In the genomic region with DNA sequence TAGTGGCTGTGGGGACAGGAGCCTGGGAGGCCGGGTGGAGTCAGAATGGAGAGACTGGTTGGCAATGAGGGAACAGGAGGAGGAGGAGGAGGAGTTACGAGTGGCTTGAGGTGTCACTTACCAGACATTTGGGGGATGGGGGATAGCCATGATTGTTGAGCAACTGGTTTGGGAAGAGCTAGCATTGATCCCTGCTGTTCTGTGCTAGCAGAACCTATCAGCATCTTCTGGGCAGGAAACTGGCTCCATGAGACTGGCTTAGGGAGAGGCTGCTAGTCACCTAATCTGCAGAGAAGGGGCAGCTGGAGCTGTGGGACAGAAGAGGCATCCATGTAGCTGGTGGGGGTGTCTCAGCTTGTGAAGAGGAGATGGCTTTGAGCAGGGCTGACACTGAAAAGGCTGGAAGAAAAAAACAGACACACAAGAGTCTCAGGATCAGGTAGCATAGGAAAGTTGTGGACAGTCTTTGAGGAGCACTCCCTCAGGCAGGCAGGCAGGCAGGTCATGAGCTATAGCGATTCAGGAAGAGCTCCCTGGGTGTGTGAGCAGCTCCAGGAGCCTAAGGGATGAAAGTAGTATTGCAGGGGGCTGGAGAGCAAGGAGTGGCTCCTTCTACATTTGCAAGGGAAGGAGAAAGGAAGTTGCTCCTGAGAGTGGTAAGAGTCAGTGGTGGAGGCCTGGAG, we compare ENCODE assay signal across 17 cellular contexts. TPM values are rescaled to one million over a fixed set of nuclear protein-coding genes. Genes with fewer than 3 reads are reported as not detected.
DNase-seq lines count a peak whose midpoint lies in the region; ATAC-seq, FAIRE-seq and TF ChIP-seq lines count a peak whose summit lies in the region.
"Had no signal": no experiment of that assay in that cellular context is flagged by ENCODE, and none has a peak within 500 bp of the region (broad histone marks: within the 10 kb centered on the region; RNA-seq: fewer than 3 reads in every experiment).

No MANE protein-coding gene starts in this region.

- H3K36me3 Mint-ChIP-seq in activated naive CD8-positive, alpha-beta T cell treated with anti-CD3 and anti-CD28 coated beads, Interleukin-2, amount 10 ng/mL, durations not matched to agents 7 days and 5 days: peaks cover 39% of the 10 kb centered on the region
- peaks cover 62% of the 10 kb centered on the region for H3K36me3 Mint-ChIP-seq in mesothelial cell of epicardium

- no peak overlapping the region for H3K4me2 ChIP-seq in A549
- H3K4me2 ChIP-seq: BLaER1 treated with 17β-estradiol and CSF1 and Interleukin-3, amounts not matched to agents 10 nM and 100 nM had no signal

- no peak for TF ChIP-seq POLR2A in A549 (IDR thresholded peaks at IDR 0.05; ENCODE audit: low read length)

- no peak for DNase-seq in A549 (ENCODE audit: low read depth in 1 of 2, low spot score in 1 of 2)
- peak; percentile 85 for DNase-seq in ELF-1 (ENCODE audit: low read depth, low spot score)
- no peak for DNase-seq in activated naive CD8-positive, alpha-beta T cell treated with anti-CD3 and anti-CD28 coated beads, Interleukin-2, amount 10 ng/mL, durations not matched to agents 7 days and 5 days
- DNase-seq in mesothelial cell of epicardium (ENCODE audit: low spot score in 2 of 2, unreplicated experiment in 2 of 2): no peak
- DNase-seq in AG20443 (ENCODE audit: low spot score): no peak
- DNase-seq in DMS53 (lab: John Stamatoyannopoulos, UW): no peak
- DNase-seq in right atrium auricular region (ENCODE audit: low spot score): no peak
- DNase-seq in GF-D8 (lab: John Stamatoyannopoulos, UW): no peak
- DNase-seq: central memory CD4-positive, alpha-beta T cell; NCI-H1436; NCI-H748 treated with DMSO at 0.1 percent for 48 hours; SHP77; stimulated activated CD4-positive, alpha-beta T cell treated with anti-CD3 and anti-CD28 coated beads, Interleukin-2, amount 100 ng/mL, for 24 hours; stimulated activated naive B cell treated with anti-CD40 and anti-IgM and Interleukin-4, amounts not matched to agents 10 μg/mL and 1 μg/mL and 100 μg/mL, for 72 hours had no signal

- peak overlapping the region; percentile 48 for H3K27ac Mint-ChIP-seq in activated naive CD8-positive, alpha-beta T cell treated with anti-CD3 and anti-CD28 coated beads, Interleukin-2, amount 10 ng/mL, durations not matched to agents 7 days and 5 days
- H3K27ac Mint-ChIP-seq in mesothelial cell of epicardium: peak overlapping the region; percentile 28
- H3K27ac Mint-ChIP-seq: IgD-negative memory B cell; stimulated activated naive B cell treated with anti-CD40 and anti-IgM and Interleukin-4, amounts not matched to agents 10 μg/mL and 1 μg/mL and 100 μg/mL, for 72 hours had no signal

- H3K27ac ChIP-seq in A549 (no peak overlapping the region), right atrium auricular region (no peak overlapping the region)
- H3K27ac ChIP-seq: BLaER1 treated with 17β-estradiol and CSF1 and Interleukin-3, amounts not matched to agents 10 nM and 100 nM; epithelial cell of prostate had no signal

- CTCF ChIA-PET in A549 (lab: Yijun Ruan, JAX): interaction anchor here (1.2 to 7.9 kb wide), 6 partner anchors 14 to 59 kb away, joined by 3 to 134 read pairs (median 9); a partner anchor contains a TSS

- H3K27me3 Mint-ChIP-seq in activated naive CD8-positive, alpha-beta T cell treated with anti-CD3 and anti-CD28 coated beads, Interleukin-2, amount 10 ng/mL, durations not matched to agents 7 days and 5 days: no peaks in the 10 kb centered on the region
- no peaks in the 10 kb centered on the region for H3K27me3 Mint-ChIP-seq in mesothelial cell of epicardium (ENCODE audit: low read depth)
- H3K27me3 Mint-ChIP-seq: IgD-negative memory B cell; stimulated activated naive B cell treated with anti-CD40 and anti-IgM and Interleukin-4, amounts not matched to agents 10 μg/mL and 1 μg/mL and 100 μg/mL, for 72 hours had no signal

- H3K36me3 ChIP-seq in right atrium auricular region: peaks cover 27% of the 10 kb centered on the region

- peak; percentile 48 to 57; a peak in 3 of 6 replicates for ATAC-seq in A549
- no peak for ATAC-seq in activated naive CD8-positive, alpha-beta T cell treated with anti-CD3 and anti-CD28 coated beads, Interleukin-2, amount 10 ng/mL, durations not matched to agents 7 days and 5 days (ENCODE audit: low read depth)
- ATAC-seq: stimulated activated naive B cell treated with anti-CD40 and anti-IgM and Interleukin-4, amounts not matched to agents 10 μg/mL and 1 μg/mL and 100 μg/mL, for 72 hours had no signal

- H3K9me3 ChIP-seq in A549 (no peaks in the 10 kb centered on the region), right atrium auricular region (no peaks in the 10 kb centered on the region)
- H3K9me3 ChIP-seq: BLaER1 treated with 17β-estradiol and CSF1 and Interleukin-3, amounts not matched to agents 10 nM and 100 nM had no signal

- no peak overlapping the region for H3K4me3 ChIP-seq in A549
- no peak overlapping the region for H3K4me3 ChIP-seq in right atrium auricular region
- H3K4me3 ChIP-seq: BLaER1 treated with 17β-estradiol and CSF1 and Interleukin-3, amounts not matched to agents 10 nM and 100 nM had no signal

- 58% methylated on average over 2 of the region's 3 CpGs for WGBS in A549 (ENCODE audit: missing lambda C conversion rate)

- no peak overlapping the region for H3K4me3 Mint-ChIP-seq in activated naive CD8-positive, alpha-beta T cell treated with anti-CD3 and anti-CD28 coated beads, Interleukin-2, amount 10 ng/mL, durations not matched to agents 7 days and 5 days
- no peak overlapping the region for H3K4me3 Mint-ChIP-seq in mesothelial cell of epicardium
- H3K4me3 Mint-ChIP-seq: IgD-negative memory B cell; stimulated activated naive B cell treated with anti-CD40 and anti-IgM and Interleukin-4, amounts not matched to agents 10 μg/mL and 1 μg/mL and 100 μg/mL, for 72 hours had no signal

- POLR2A ChIA-PET in A549 (lab: Yijun Ruan, JAX): no interaction called here
- POLR2A ChIA-PET in activated naive CD8-positive, alpha-beta T cell treated with anti-CD3 and anti-CD28 coated beads, Interleukin-2, amount 10 ng/mL, durations not matched to agents 7 days and 5 days (lab: Charles Lee): no interaction called here

- H3K4me1 ChIP-seq in A549 (no peaks in the 10 kb centered on the region), right atrium auricular region (peaks cover 0 to 5% of the 10 kb centered on the region in 2 donors)

- peaks cover 2% of the 10 kb centered on the region for H3K4me1 Mint-ChIP-seq in activated naive CD8-positive, alpha-beta T cell treated with anti-CD3 and anti-CD28 coated beads, Interleukin-2, amount 10 ng/mL, durations not matched to agents 7 days and 5 days
- H3K4me1 Mint-ChIP-seq in mesothelial cell of epicardium: peaks cover 7% of the 10 kb centered on the region
- H3K4me1 Mint-ChIP-seq: IgD-negative memory B cell; stimulated activated naive B cell treated with anti-CD40 and anti-IgM and Interleukin-4, amounts not matched to agents 10 μg/mL and 1 μg/mL and 100 μg/mL, for 72 hours had no signal

- H3K9me3 Mint-ChIP-seq in activated naive CD8-positive, alpha-beta T cell treated with anti-CD3 and anti-CD28 coated beads, Interleukin-2, amount 10 ng/mL, durations not matched to agents 7 days and 5 days: no peaks in the 10 kb centered on the region
- H3K9me3 Mint-ChIP-seq in mesothelial cell of epicardium: no peaks in the 10 kb centered on the region
- H3K9me3 Mint-ChIP-seq: IgD-negative memory B cell; stimulated activated naive B cell treated with anti-CD40 and anti-IgM and Interleukin-4, amounts not matched to agents 10 μg/mL and 1 μg/mL and 100 μg/mL, for 72 hours had no signal

- no peak for TF ChIP-seq EP300 in A549 (IDR thresholded peaks at IDR 0.05)

- no peak for FAIRE-seq in A549 (lab: Jason Lieb, UNC)

- no peak for TF ChIP-seq RAD21 in A549 (conservative IDR thresholded peaks at IDR 0.05 in 1 of 2, IDR thresholded peaks at IDR 0.05 in 1 of 2)

- H3K27me3 ChIP-seq in right atrium auricular region: no peaks in the 10 kb centered on the region
- H3K27me3 ChIP-seq: BLaER1 treated with 17β-estradiol and CSF1 and Interleukin-3, amounts not matched to agents 10 nM and 100 nM had no signal

- TF ChIP-seq CTCF in A549 (IDR thresholded peaks at IDR 0.05) (no peak), mesothelial cell of epicardium (IDR thresholded peaks at IDR 0.05; ENCODE audit: unreplicated experiment) (no peak), right atrium auricular region (IDR thresholded peaks at IDR 0.05) (no peak)

TF ChIP-seq in A549, 52 proteins besides CTCF, POLR2A, EP300 and RAD21 (continues in another document):
- TF ChIP-seq NFE2L2 (conservative IDR thresholded peaks at IDR 0.05; ENCODE audit: low read length) (no peak), HOXA7 (CRISPR knock-in tag; IDR thresholded peaks at IDR 0.05) (no peak), RARB (CRISPR knock-in tag; IDR thresholded peaks at IDR 0.05) (no peak), CHD4 (IDR thresholded peaks at IDR 0.05; ENCODE audit: borderline replicate concordance) (no peak)

RNA-seq across cellular contexts. Expression of a gene that starts 22.3 kb away (rescaled TPM):
- polyA plus RNA-seq in A549 (2011; rRNA removed) (1.4 and 1.6 TPM in 2 replicates), A549 (2017; fragmentation: RNase III; extraction: RNeasy Plus Mini Kit Qiagen cat#74134 plus additional on column Dnase treatment) (0.90 to 1.1 TPM (median 0.93 TPM) in 3 replicates)
- 0.45 and 0.49 TPM in 2 replicates for polyA plus RNA-seq in A549 (2012; cell fraction: cytosol; rRNA removed)
- 1.0 and 1.3 TPM in 2 replicates for polyA plus RNA-seq in A549 (2012; cell fraction: nucleus; rRNA removed)
- polyA minus RNA-seq in A549 (2011; rRNA and poly(A)+ RNA removed): 1.1 and 1.4 TPM in 2 replicates
- total RNA-seq in activated naive CD8-positive, alpha-beta T cell treated with anti-CD3 and anti-CD28 coated beads, Interleukin-2, amount 10 ng/mL, durations not matched to agents 7 days and 5 days: 100 to 1,000 TPM; 110 to 125 TPM
- total RNA-seq in mesothelial cell of epicardium (16.9 to 19.1 TPM (median 17.4 TPM) in 3 replicates), right atrium auricular region (10 to 100 TPM; 14.6 to 17.6 TPM)

RNA-seq across cellular contexts. Expression of a gene that starts 57.9 kb away (rescaled TPM):
- polyA plus RNA-seq in A549 (2011; rRNA removed): 3.1 and 4.9 TPM in 2 replicates
- 2.4 and 2.8 TPM in 2 replicates for polyA plus RNA-seq in A549 (2012; cell fraction: cytosol; rRNA removed)
- 12.4 and 15.5 TPM in 2 replicates for polyA plus RNA-seq in A549 (2012; cell fraction: nucleus; rRNA removed)
- 6.4 to 7.3 TPM (median 6.9 TPM) in 3 replicates for polyA plus RNA-seq in A549 (2017; fragmentation: RNase III; extraction: RNeasy Plus Mini Kit Qiagen cat#74134 plus additional on column Dnase treatment)
- polyA minus RNA-seq in A549 (2011; rRNA and poly(A)+ RNA removed): 4.8 and 6.3 TPM in 2 replicates
- total RNA-seq in activated naive CD8-positive, alpha-beta T cell treated with anti-CD3 and anti-CD28 coated beads, Interleukin-2, amount 10 ng/mL, durations not matched to agents 7 days and 5 days: 10 to 100 TPM; 38.9 to 39.9 TPM
- total RNA-seq in mesothelial cell of epicardium: 109 to 121 TPM (median 117 TPM) in 3 replicates
- total RNA-seq in right atrium auricular region: 1 to 10 TPM; 7.5 to 9.8 TPM
